In genomic region chr10:60086862-60087261, GRCh38 we compare ENCODE assay signal across 1 cellular context.
TF ChIP-seq lines count a peak whose summit lies in the region.

No MANE protein-coding gene starts in this region.

TF ChIP-seq in GM12878, 131 proteins besides CTCF, POLR2A, EP300 and RAD21 (continued from another document and continues in another):
- no peak for TF ChIP-seq ZBTB11 (CRISPR knock-in tag; IDR thresholded peaks at IDR 0.05)
- no peak for TF ChIP-seq CHD1 (IDR thresholded peaks at IDR 0.05; ENCODE audit: low read depth, low read length)
- TF ChIP-seq SUPT20H (IDR thresholded peaks at IDR 0.05; ENCODE audit: borderline replicate concordance, control insufficient read depth, low read depth, low read length): no peak
- no peak for TF ChIP-seq EZH2 (IDR thresholded peaks at IDR 0.05; ENCODE audit: borderline replicate concordance, control insufficient read depth, low read depth, low read length)
- peak; percentile 32; the same call in 1 of the 2 replicates for TF ChIP-seq PAX5 (IDR thresholded peaks at IDR 0.05; ENCODE audit: borderline replicate concordance, low read depth, low read length)
- TF ChIP-seq POLR2AphosphoS2 (IDR thresholded peaks at IDR 0.05; ENCODE audit: low read depth, low read length): no peak
- no peak for TF ChIP-seq TARDBP (IDR thresholded peaks at IDR 0.05; ENCODE audit: borderline replicate concordance)
- TF ChIP-seq E4F1 (IDR thresholded peaks at IDR 0.05; ENCODE audit: borderline replicate concordance, partially characterized antibody): no peak
- no peak for TF ChIP-seq ZNF207 (IDR thresholded peaks at IDR 0.05; ENCODE audit: borderline replicate concordance)
- no peak for TF ChIP-seq ATF7 (IDR thresholded peaks at IDR 0.05; ENCODE audit: low read depth)
- TF ChIP-seq TCF3 (IDR thresholded peaks at IDR 0.05; ENCODE audit: borderline replicate concordance, insufficient read depth, low read depth, low read length): no peak
- TF ChIP-seq NRF1 (conservative IDR thresholded peaks at IDR 0.05; ENCODE audit: low read depth, low read length): no peak
- peak; percentile 80; the same call in 1 of the 2 replicates for TF ChIP-seq ZNF384 (IDR thresholded peaks at IDR 0.05; ENCODE audit: borderline replicate concordance, low read depth, low read length)
- TF ChIP-seq KAT2A (conservative IDR thresholded peaks at IDR 0.05; ENCODE audit: control insufficient read depth, low read depth, low read length): no peak
- no peak for TF ChIP-seq BRCA1 (IDR thresholded peaks at IDR 0.05; ENCODE audit: low read depth, low read length)
- no peak for TF ChIP-seq REST (IDR thresholded peaks at IDR 0.05; ENCODE audit: low read depth, low read length)
- no peak for TF ChIP-seq MLLT1 (IDR thresholded peaks at IDR 0.05)
- peak; percentile 31; the same call in 1 of the 2 replicates for TF ChIP-seq MTA2 (IDR thresholded peaks at IDR 0.05; ENCODE audit: low read depth)
- no peak for TF ChIP-seq GATAD2B (conservative IDR thresholded peaks at IDR 0.05; ENCODE audit: low read depth)
- no peak for TF ChIP-seq HDAC6 (IDR thresholded peaks at IDR 0.05; ENCODE audit: unreplicated experiment)
- TF ChIP-seq ZNF622 (IDR thresholded peaks at IDR 0.05): no peak
- no peak for TF ChIP-seq SMARCA5 (IDR thresholded peaks at IDR 0.05)
- TF ChIP-seq SP1 (IDR thresholded peaks at IDR 0.05; ENCODE audit: low read depth, low read length): no peak
- no peak for TF ChIP-seq RCOR1 (conservative IDR thresholded peaks at IDR 0.05; ENCODE audit: low read depth, low read length)
- no peak for TF ChIP-seq MYC (IDR thresholded peaks at IDR 0.05; ENCODE audit: insufficient read depth, insufficient read length, insufficient replicate concordance, low read length, severe bottlenecking)
- no peak for TF ChIP-seq SIN3A (IDR thresholded peaks at IDR 0.05; ENCODE audit: low read depth, low read length)
- TF ChIP-seq SREBF1 (IDR thresholded peaks at IDR 0.05; ENCODE audit: low read length): no peak
- no peak for TF ChIP-seq SPI1 (IDR thresholded peaks at IDR 0.05; ENCODE audit: borderline replicate concordance, insufficient read depth, low read depth, low read length)
- TF ChIP-seq ZBTB4 (CRISPR knock-in tag; IDR thresholded peaks at IDR 0.05): no peak
- TF ChIP-seq CBFB (IDR thresholded peaks at IDR 0.05; ENCODE audit: low read depth): 0 out of 2 replicates have a peak, but pooled peaks have one; percentile 36
- peak; percentile 96 for TF ChIP-seq FOXM1 (IDR thresholded peaks at IDR 0.05; ENCODE audit: low read depth, low read length)
- no peak for TF ChIP-seq ZNF592 (IDR thresholded peaks at IDR 0.05)
- no peak for TF ChIP-seq STAT3 (IDR thresholded peaks at IDR 0.05; ENCODE audit: low read depth, low read length)
- no peak for TF ChIP-seq DPF2 (IDR thresholded peaks at IDR 0.05)
- peak in 1 of 2 experiments; percentile 43; a peak in 1 of 4 replicates for TF ChIP-seq IKZF2 (IDR thresholded peaks at IDR 0.05)
- TF ChIP-seq EGR1 (IDR thresholded peaks at IDR 0.05; ENCODE audit: borderline replicate concordance in 1 of 2, low read depth in 2 of 2, low read length in 2 of 2): no peak
- no peak for TF ChIP-seq HCFC1 (IDR thresholded peaks at IDR 0.05; ENCODE audit: low read length)
- TF ChIP-seq RUNX3 (IDR thresholded peaks at IDR 0.05; ENCODE audit: low read length): peak; percentile 92
- peak; percentile 79 for TF ChIP-seq CREM (IDR thresholded peaks at IDR 0.05; ENCODE audit: low read depth)
- TF ChIP-seq SMC3 (IDR thresholded peaks at IDR 0.05; ENCODE audit: borderline replicate concordance, low read length): no peak
- TF ChIP-seq E2F8 (IDR thresholded peaks at IDR 0.05; ENCODE audit: low read depth, partially characterized antibody): no peak
